9 cellular contexts compared by ENCODE assay signal in genomic region chr4:112288455-112288854, GRCh38. TPM values are rescaled to one million over a fixed set of nuclear protein-coding genes. Genes with fewer than 3 reads are reported as not detected.
DNase-seq lines count a peak whose midpoint lies in the region; ATAC-seq and TF ChIP-seq lines count a peak whose summit lies in the region.
"Had no signal": no experiment of that assay in that cellular context is flagged by ENCODE, and none has a peak within 500 bp of the region (broad histone marks: within the 10 kb centered on the region; RNA-seq: fewer than 3 reads in every experiment).

No MANE protein-coding gene starts in this region.

- no peak for DNase-seq in colonic mucosa
- DNase-seq in NCI-H1417 (lab: John Stamatoyannopoulos, UW) = no peak
- DNase-seq in NCI-H526 treated with DMSO at 0.1 percent for 48 hours (lab: John Stamatoyannopoulos, UW) = no peak
- no peak for DNase-seq in tibial nerve (ENCODE audit: low spot score in 2 of 2)
- DNase-seq in stimulated activated CD4-positive, alpha-beta T cell treated with anti-CD3 and anti-CD28 coated beads, Interleukin-4, amount 100 ng/mL, for 1 hour = no peak

- no peak for TF ChIP-seq EP300 in tibial nerve (IDR thresholded peaks at IDR 0.05)

- H3K36me3 ChIP-seq in colonic mucosa (no peaks in the 10 kb centered on the region), tibial nerve (no peaks in the 10 kb centered on the region)

- H3K27ac ChIP-seq in colonic mucosa (peak overlapping the region; percentile 2), tibial nerve (no peak overlapping the region)

- H3K9me3 ChIP-seq in colonic mucosa = no peaks in the 10 kb centered on the region
- H3K9me3 ChIP-seq in tibial nerve = no peaks in the 10 kb centered on the region

- H3K4me3 ChIP-seq in colonic mucosa (no peak overlapping the region), tibial nerve (no peak overlapping the region)

- ATAC-seq in GM18519 (IDR thresholded peaks at IDR 0.05; ENCODE audit: low FRiP score, unreplicated experiment) (peak; percentile 33), GM21528 (IDR thresholded peaks at IDR 0.05; ENCODE audit: low FRiP score, unreplicated experiment) (peak; percentile 28), HG03460 (IDR thresholded peaks at IDR 0.05; ENCODE audit: unreplicated experiment) (peak; percentile 27)
- ATAC-seq: left lobe of liver had no signal

- H3K27me3 ChIP-seq in colonic mucosa (no peaks in the 10 kb centered on the region), tibial nerve (no peaks in the 10 kb centered on the region)

- no peaks in the 10 kb centered on the region for H3K4me1 ChIP-seq in colonic mucosa
- peaks cover 0 to 19% (median 3%) of the 10 kb centered on the region in 4 donors for H3K4me1 ChIP-seq in tibial nerve

- intact Hi-C loops in colonic mucosa (cut with DNase I) = loop anchor here (5.0 kb wide), 1 partner anchor 61 kb away; no protein-coding TSS in a partner anchor

- TF ChIP-seq POLR2A in tibial nerve (IDR thresholded peaks at IDR 0.05) = no peak

- H3K9ac ChIP-seq in colonic mucosa (ENCODE audit: low read depth in 2 of 2, low read length in 2 of 2) = no peak overlapping the region

- 74 to 76% methylated on average over 3 of the region's 3 CpGs for WGBS in tibial nerve, 2 donors

- no peak for TF ChIP-seq CTCF in colonic mucosa (IDR thresholded peaks at IDR 0.05)
- TF ChIP-seq CTCF in tibial nerve (IDR thresholded peaks at IDR 0.05) = no peak

RNA-seq across cellular contexts. Expression of gene TIFA, which starts 2.8 kb away (rescaled TPM):
- total RNA-seq in colonic mucosa = 10 to 100 TPM in 1 of 2 donors, 1 to 10 TPM in 1; 8.9 to 11.4 TPM
- total RNA-seq in tibial nerve = 10 to 100 TPM in 1 of 4 donors, 1 to 10 TPM in 3; 2.2 to 12.6 (median 3.7) TPM

RNA-seq across cellular contexts. Expression of gene ALPK1, which starts 8.7 kb away (rescaled TPM):
- total RNA-seq in colonic mucosa (10 to 100 TPM; 22.5 to 22.9 TPM), tibial nerve (10 to 100 TPM; 16.5 to 38.1 (median 31.5) TPM)

RNA-seq across cellular contexts. Expression of gene AP1AR, which starts 56.9 kb away (rescaled TPM):
- total RNA-seq in colonic mucosa (10 to 100 TPM; 27.9 to 42.4 TPM), tibial nerve (10 to 100 TPM; 16.8 to 20.1 (median 19.6) TPM)
